Comparison of ENCODE assay signal across 29 cellular contexts in the genomic region with DNA sequence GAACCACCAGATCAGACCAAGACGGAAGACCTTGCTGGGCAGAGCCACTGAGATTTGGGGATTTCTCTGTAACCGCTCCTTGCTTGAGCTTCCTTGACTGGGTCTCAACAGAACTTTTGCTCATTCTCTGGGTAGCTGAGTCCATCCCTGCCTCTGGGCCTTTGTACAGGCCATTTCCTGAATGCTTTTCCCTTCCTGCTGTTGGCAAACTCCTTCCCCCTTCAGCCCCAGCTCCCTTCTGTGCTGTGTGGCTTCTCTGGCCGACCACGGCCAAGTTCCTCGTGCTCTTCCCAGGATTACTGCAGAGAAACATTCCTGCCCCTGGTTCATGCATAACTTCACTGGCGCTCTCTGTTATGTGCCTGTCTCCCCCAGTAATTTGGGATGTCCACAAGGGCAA.
"Had no signal": no experiment of that assay in that cellular context is flagged by ENCODE, and none has a peak within 500 bp of the region (broad histone marks: within the 10 kb centered on the region; RNA-seq: fewer than 3 reads in every experiment).

No MANE protein-coding gene starts in this region.

- H3K36me3 ChIP-seq: neural progenitor cell, ovary, right lobe of liver, sigmoid colon, spleen, suprapubic skin, tibial artery, transverse colon, upper lobe of right lung, uterus had no signal

- DNase-seq: naive thymus-derived CD8-positive, alpha-beta T cell; occipital lobe; ovary; posterior cingulate gyrus; psoas muscle; right cardiac atrium; right lobe of liver; sigmoid colon; spleen; stimulated activated CD4-positive, alpha-beta T cell treated with anti-CD3 and anti-CD28 coated beads, Interleukin-12 subunit alpha, Interleukin-12 subunit beta, amount 100 ng/mL, for 4 hours; stimulated activated CD4-positive, alpha-beta T cell treated with anti-CD3 and anti-CD28 coated beads, Interleukin-1b, Interleukin-23, amount 100 ng/mL, for 48 hours; stimulated activated CD4-positive, alpha-beta T cell treated with anti-CD3 and anti-CD28 coated beads, Interleukin-4, amount 100 ng/mL, for 1 hour; stimulated activated CD4-positive, alpha-beta T cell treated with anti-CD3 and anti-CD28 coated beads, Interleukin-4, amount 100 ng/mL, for 4 hours; stimulated activated CD8-positive, alpha-beta memory T cell treated with anti-CD3 and anti-CD28 coated beads, Interleukin-4, amount 100 ng/mL, for 48 hours; stimulated activated naive CD4-positive, alpha-beta T cell; stimulated activated naive CD8-positive, alpha-beta T cell treated with anti-CD3 and anti-CD28 coated beads, Interleukin-15, amount 100 ng/mL, for 72 hours; stimulated activated naive CD8-positive, alpha-beta T cell treated with anti-CD3 and anti-CD28 coated beads, Interleukin-15, Interleukin-2, amounts not matched to agents 100 U/mL and 50 U/mL, for 24 hours; substantia nigra; testis; transverse colon; upper lobe of right lung; uterus had no signal

- H3K4me1 ChIP-seq: parathyroid adenoma, psoas muscle, right lobe of liver, sigmoid colon, spleen, suprapubic skin, testis, tibial artery, transverse colon, upper lobe of right lung, uterus had no signal

- H2AFZ ChIP-seq: neural progenitor cell, parathyroid adenoma had no signal

- H3K4me2 ChIP-seq: neural progenitor cell, smooth muscle cell had no signal

- ATAC-seq: naive thymus-derived CD8-positive, alpha-beta T cell; psoas muscle; right cardiac atrium; right lobe of liver; stimulated activated memory B cell treated with anti-CD40 and anti-IgM and Interleukin-4, amounts not matched to agents 10 μg/mL and 1 μg/mL and 100 μg/mL, for 72 hours; stimulated activated naive CD8-positive, alpha-beta T cell treated with anti-CD3 and anti-CD28 coated beads, Interleukin-15, amount 100 ng/mL, for 72 hours; stimulated activated naive CD8-positive, alpha-beta T cell treated with anti-CD3 and anti-CD28 coated beads, Interleukin-15, Interleukin-2, amounts not matched to agents 100 U/mL and 50 U/mL, for 24 hours; upper lobe of right lung had no signal

- H3K79me2 ChIP-seq: parathyroid adenoma had no signal

- H3K27ac ChIP-seq: neural progenitor cell, ovary, parathyroid adenoma, psoas muscle, right lobe of liver, sigmoid colon, skin epidermis, spleen, suprapubic skin, testis, tibial artery, transverse colon, upper lobe of right lung, uterus had no signal

- H3K9ac ChIP-seq: neural progenitor cell, parathyroid adenoma had no signal

- H3K4me3 ChIP-seq: neural progenitor cell, ovary, psoas muscle, right lobe of liver, sigmoid colon, skin epidermis, smooth muscle cell, spleen, suprapubic skin, testis, tibial artery, transverse colon, upper lobe of right lung, uterus had no signal

- H3K9me3 ChIP-seq: ovary, psoas muscle, right lobe of liver, sigmoid colon, spleen, suprapubic skin, testis, tibial artery, transverse colon, upper lobe of right lung, uterus had no signal

- H3K27me3 ChIP-seq: neural progenitor cell, ovary, right lobe of liver, testis, transverse colon, upper lobe of right lung, uterus had no signal
